Comparison of ENCODE assay signal across 15 cellular contexts in genomic region chr3:139122221-139122581, GRCh38.
DNase-seq lines count a peak whose midpoint lies in the region; ATAC-seq and TF ChIP-seq lines count a peak whose summit lies in the region.
"Had no signal": no experiment of that assay in that cellular context is flagged by ENCODE, and none has a peak within 500 bp of the region (broad histone marks: within the 10 kb centered on the region; RNA-seq: fewer than 3 reads in every experiment).

No MANE protein-coding gene starts in this region.

- no peak overlapping the region for H2BK120ac ChIP-seq in mesenchymal stem cell (ENCODE audit: low read depth, low read length)

- H3K4me1 ChIP-seq in colonic mucosa (peaks cover 8% of the 10 kb centered on the region), right lobe of liver (peaks cover 0 to 25% (median 9%) of the 10 kb centered on the region in 4 donors), mesenchymal stem cell (ENCODE audit: control insufficient read depth, insufficient read depth, low read depth, low read length) (peaks cover 13% of the 10 kb centered on the region)

- ATAC-seq in right lobe of liver: peak; percentile 10 to 50 (median 18)

- intact Hi-C loops in colonic mucosa (cut with DNase I): no loop called here
- intact Hi-C loops in right lobe of liver (cut with DNase I): no loop called here

- no peak overlapping the region for H4K8ac ChIP-seq in mesenchymal stem cell (ENCODE audit: low read length)

- DNase-seq in AG20443 (ENCODE audit: low spot score) (peak; percentile 84), HS-5 (ENCODE audit: low read depth) (peak; percentile 29), colonic mucosa (peak; percentile 26), right lobe of liver (no peak), caudate nucleus (lab: John Stamatoyannopoulos, UW) (no peak), mesenchymal stem cell (no peak), mesenteric fat pad (ENCODE audit: low spot score) (no peak)
- DNase-seq in activated CD4-positive, alpha-beta T cell treated with anti-CD3 and anti-CD28 coated beads for 1 hour: no peak
- DNase-seq: activated CD4-positive, alpha-beta T cell treated with anti-CD3 and anti-CD28 coated beads, Interleukin-2, amount 10 ng/mL, durations not matched to agents 7 days and 5 days; activated T-cell treated with anti-CD3 and anti-CD28 coated beads, Interleukin-2, amount 50 U/mL, for 48 hours; anterior cingulate cortex; dorsolateral prefrontal cortex; NCI-H1048; NCI-H2171; stimulated activated CD4-positive, alpha-beta T cell treated with anti-CD3 and anti-CD28 coated beads, Interleukin-15, amount 100 ng/mL, for 24 hours had no signal

- H3K14ac ChIP-seq in mesenchymal stem cell (ENCODE audit: low read length in 2 of 2): no peak overlapping the region

- no peak for TF ChIP-seq CTCF in colonic mucosa (IDR thresholded peaks at IDR 0.05)
- TF ChIP-seq CTCF in right lobe of liver (IDR thresholded peaks at IDR 0.05): no peak

- no peak overlapping the region for H3K23ac ChIP-seq in mesenchymal stem cell (ENCODE audit: low read length in 2 of 2)

- no peak for TF ChIP-seq POLR2A in right lobe of liver (IDR thresholded peaks at IDR 0.05)

- H2BK5ac ChIP-seq in mesenchymal stem cell (ENCODE audit: low read depth, low read length, poor library complexity, severe bottlenecking): no peak overlapping the region

- H3K36me3 ChIP-seq in colonic mucosa: no peaks in the 10 kb centered on the region
- no peaks in the 10 kb centered on the region for H3K36me3 ChIP-seq in right lobe of liver
- no peaks in the 10 kb centered on the region for H3K36me3 ChIP-seq in mesenchymal stem cell (ENCODE audit: control insufficient read depth in 1 of 2, insufficient read depth in 2 of 2, low read depth in 1 of 2, low read length in 2 of 2)

- no peak overlapping the region for H2AFZ ChIP-seq in mesenchymal stem cell (ENCODE audit: low read depth, low read length)

- H3K4me3 ChIP-seq in colonic mucosa: no peak overlapping the region
- no peak overlapping the region for H3K4me3 ChIP-seq in right lobe of liver
- H3K4me3 ChIP-seq in mesenchymal stem cell (ENCODE audit: insufficient read depth in 1 of 2, low read depth in 1 of 2, low read length in 2 of 2): no peak overlapping the region
- H3K4me3 ChIP-seq: dorsolateral prefrontal cortex had no signal

- H3K9ac ChIP-seq in colonic mucosa (ENCODE audit: low read depth in 2 of 2, low read length in 2 of 2) (no peak overlapping the region), mesenchymal stem cell (ENCODE audit: low read length) (no peak overlapping the region)

- H2BK12ac ChIP-seq in mesenchymal stem cell (ENCODE audit: low read length in 2 of 2): no peak overlapping the region

- no peak overlapping the region for H3K4ac ChIP-seq in mesenchymal stem cell (ENCODE audit: low read depth in 1 of 2, low read length in 2 of 2)

- H3K27me3 ChIP-seq in colonic mucosa: no peaks in the 10 kb centered on the region
- H3K27me3 ChIP-seq in right lobe of liver: no peaks in the 10 kb centered on the region
- H3K27me3 ChIP-seq in mesenchymal stem cell (ENCODE audit: control insufficient read depth in 1 of 2, insufficient read depth in 1 of 2, low read length in 2 of 2): peaks cover 0 to 14% of the 10 kb centered on the region in 2 experiments
- H3K27me3 ChIP-seq: dorsolateral prefrontal cortex had no signal

- 18% methylated on average over 3 of the region's 3 CpGs for WGBS in right lobe of liver (ENCODE audit: insufficient coverage, low coverage, low lambda C conversion rate, missing lambda C conversion rate)
- WGBS in mesenchymal stem cell: 80% methylated on average over 3 of the region's 3 CpGs

- H3K79me1 ChIP-seq in mesenchymal stem cell (replicated peaks; ENCODE audit: low read length, poor library complexity, severe bottlenecking): no peaks in the 10 kb centered on the region

- H3K9me3 ChIP-seq in colonic mucosa (no peaks in the 10 kb centered on the region), right lobe of liver (no peaks in the 10 kb centered on the region), mesenchymal stem cell (ENCODE audit: control insufficient read depth, low read length) (no peaks in the 10 kb centered on the region)

- no peak overlapping the region for H2BK15ac ChIP-seq in mesenchymal stem cell (ENCODE audit: low read depth, poor library complexity, severe bottlenecking)

- H3K4me2 ChIP-seq in mesenchymal stem cell (ENCODE audit: low read length, poor library complexity, severe bottlenecking): no peak overlapping the region

- H3K27ac ChIP-seq in colonic mucosa: no peak overlapping the region
- peak overlapping the region; percentile 43 to 80 (median 74) for H3K27ac ChIP-seq in right lobe of liver
- no peak overlapping the region for H3K27ac ChIP-seq in caudate nucleus (ENCODE audit: low read depth, low read length)
- H3K27ac ChIP-seq in mesenchymal stem cell (ENCODE audit: low read length, poor library complexity, severe bottlenecking): no peak overlapping the region
- H3K27ac ChIP-seq: dorsolateral prefrontal cortex had no signal

- no peak overlapping the region for H3K18ac ChIP-seq in mesenchymal stem cell (ENCODE audit: low read depth in 1 of 2, low read length in 2 of 2)

- H4K91ac ChIP-seq in mesenchymal stem cell (ENCODE audit: low read length): no peak overlapping the region

- H2AK5ac ChIP-seq in mesenchymal stem cell (ENCODE audit: low read length, severe bottlenecking): no peak overlapping the region

Comparison
In these comparisons a context has a peak if more than half of its experiments do, and no peak if none do; other contexts are left out.
1. DNase-seq: peak in AG20443 (single experiment), HS-5 (single experiment) and colonic mucosa (single experiment); none in right lobe of liver (0 of 3), caudate nucleus (0 of 61), mesenchymal stem cell (single experiment), activated CD4-positive, alpha-beta T cell treated with anti-CD3 and anti-CD28 coated beads for 1 hour (single experiment) and mesenteric fat pad (single experiment).
2. H3K27ac ChIP-seq: peak in right lobe of liver (3 of 3); none in colonic mucosa (single experiment), caudate nucleus (single experiment) and mesenchymal stem cell (single experiment).